Comparison of ENCODE assay signal across 8 cellular contexts in genomic region chr15:76310470-76311070, GRCh38. TPM values are rescaled to one million over a fixed set of nuclear protein-coding genes. Genes with fewer than 3 reads are reported as not detected.
A peak's percentile ranks its signal among the peaks of the same experiment; 100 is the strongest.
DNase-seq lines count a peak whose midpoint lies in the region; ATAC-seq and TF ChIP-seq lines count a peak whose summit lies in the region.

No MANE protein-coding gene starts in this region.

- intact Hi-C loops in adrenal gland (cut with DNase I): no loop called here

- peaks cover 57% of the 10 kb centered on the region for H3K79me2 ChIP-seq in Loucy (ENCODE audit: insufficient read depth, low read length)
- H3K79me2 ChIP-seq in smooth muscle cell (ENCODE audit: low read depth): peaks cover 50% of the 10 kb centered on the region

- H3K4me1 ChIP-seq in Loucy (ENCODE audit: insufficient read depth, low read length, poor library complexity, severe bottlenecking) (peaks cover 55% of the 10 kb centered on the region), adrenal gland (replicated peaks in 1 of 2) (peaks cover 12 to 34% of the 10 kb centered on the region in 2 donors), iPS DF 6.9 (ENCODE audit: control insufficient read depth, insufficient read depth, low read length) (no peaks in the 10 kb centered on the region; the same call in 1 of the 2 replicates), smooth muscle cell (ENCODE audit: low read depth) (peaks cover 7% of the 10 kb centered on the region)

- peaks cover 47% of the 10 kb centered on the region for H4K20me1 ChIP-seq in Loucy (ENCODE audit: insufficient read depth, low read length, poor library complexity, severe bottlenecking)
- H4K20me1 ChIP-seq in smooth muscle cell (ENCODE audit: low read depth): peaks cover 47% of the 10 kb centered on the region

- no peaks in the 10 kb centered on the region for H3K27me3 ChIP-seq in Loucy (ENCODE audit: insufficient read depth, low read length, poor library complexity, severe bottlenecking)
- no peaks in the 10 kb centered on the region for H3K27me3 ChIP-seq in adrenal gland
- no peaks in the 10 kb centered on the region for H3K27me3 ChIP-seq in iPS DF 6.9 (ENCODE audit: control insufficient read depth, insufficient read depth, low read length)
- H3K27me3 ChIP-seq in smooth muscle cell (ENCODE audit: low read depth): no peaks in the 10 kb centered on the region

- TF ChIP-seq CTCF in C4-2B (conservative IDR thresholded peaks at IDR 0.05) (no peak), Loucy (conservative IDR thresholded peaks at IDR 0.05; ENCODE audit: low read length) (no peak), adrenal gland (IDR thresholded peaks at IDR 0.05) (no peak), smooth muscle cell (IDR thresholded peaks at IDR 0.05; ENCODE audit: borderline replicate concordance, insufficient read depth, poor library complexity, severe bottlenecking) (no peak)

- H3F3A ChIP-seq in Loucy (ENCODE audit: low read depth): 0 out of 2 replicates have a peak, but pooled peaks cover 2% of the 10 kb centered on the region
- no peaks in the 10 kb centered on the region for H3F3A ChIP-seq in smooth muscle cell (ENCODE audit: low read depth)

- H3K27ac ChIP-seq in C4-2B: peak overlapping the region; percentile 98
- peak overlapping the region; percentile 67 to 97 (median 91) for H3K27ac ChIP-seq in adrenal gland
- no peak overlapping the region for H3K27ac ChIP-seq in iPS DF 6.9 (ENCODE audit: low read length)
- peak overlapping the region; percentile 77 for H3K27ac ChIP-seq in smooth muscle cell (ENCODE audit: low read depth)

- WGBS in adrenal gland, 4 donors: 0 to 2% (median 1%) methylated on average over 5 to 16 of the region's 16 CpGs
- no CpG with 5 or more reads among the region's 16 CpGs for WGBS in iPS DF 6.9 (ENCODE audit: insufficient coverage, insufficient read length)
- WGBS in smooth muscle cell (ENCODE audit: low lambda C conversion rate): 4% methylated on average over 16 of the region's 16 CpGs

- H3K4me2 ChIP-seq in Loucy (ENCODE audit: low read depth, low read length, poor library complexity, severe bottlenecking) (peak overlapping the region; percentile 98), smooth muscle cell (peak overlapping the region; percentile 91)

- H3K9ac ChIP-seq in Loucy (ENCODE audit: low read depth, low read length, poor library complexity, severe bottlenecking) (peak overlapping the region; percentile 96), smooth muscle cell (ENCODE audit: low read depth) (peak overlapping the region; percentile 88)

- no peaks in the 10 kb centered on the region for H3K9me3 ChIP-seq in Loucy (ENCODE audit: insufficient read depth, low read depth, low read length)
- no peaks in the 10 kb centered on the region for H3K9me3 ChIP-seq in adrenal gland (replicated peaks in 1 of 3)
- no peaks in the 10 kb centered on the region for H3K9me3 ChIP-seq in iPS DF 6.9 (ENCODE audit: control insufficient read depth, insufficient read depth, low read length)
- H3K9me3 ChIP-seq in smooth muscle cell (replicated peaks; ENCODE audit: low read depth): no peaks in the 10 kb centered on the region

- TF ChIP-seq POLR2A in adrenal gland (IDR thresholded peaks at IDR 0.05): no peak

- DNase-seq in adrenal gland (peak in 5 of 7 donors; percentile 21 to 55 (median 32)), iPS DF 6.9 (ENCODE audit: low read depth, low spot score) (no peak), smooth muscle cell (lab: John Stamatoyannopoulos, UW; ENCODE audit: unreplicated experiment) (no peak), NCI-H446 (lab: John Stamatoyannopoulos, UW) (no peak), HuH-7.5 (ENCODE audit: low spot score) (no peak)

- H2AFZ ChIP-seq in Loucy (ENCODE audit: low read length) (peak overlapping the region; percentile 78), smooth muscle cell (ENCODE audit: low read depth) (peak overlapping the region; percentile 87)

- no peaks in the 10 kb centered on the region for H3K9me2 ChIP-seq in Loucy (replicated peaks; ENCODE audit: low read depth, low read length)

- H3K4me3 ChIP-seq in Loucy (ENCODE audit: low read length, poor library complexity, severe bottlenecking) (peak overlapping the region; percentile 97), adrenal gland (peak overlapping the region; percentile 49 to 95 (median 78)), iPS DF 6.9 (ENCODE audit: low read length) (peak overlapping the region; percentile 95), smooth muscle cell (peak overlapping the region; percentile 74)

- ATAC-seq in GM21360 (IDR thresholded peaks at IDR 0.05; ENCODE audit: unreplicated experiment): peak; percentile 4

- H3K36me3 ChIP-seq in Loucy (ENCODE audit: insufficient read depth, low read length): no peaks in the 10 kb centered on the region
- no peaks in the 10 kb centered on the region for H3K36me3 ChIP-seq in adrenal gland (replicated peaks in 1 of 2)
- H3K36me3 ChIP-seq in iPS DF 6.9 (ENCODE audit: control insufficient read depth, insufficient read depth, low read length): no peaks in the 10 kb centered on the region
- H3K36me3 ChIP-seq in smooth muscle cell (ENCODE audit: low read depth): no peaks in the 10 kb centered on the region

RNA-seq across cellular contexts. Expression of gene ETFA, which starts 0.7 kb away (rescaled TPM):
- total RNA-seq in adrenal gland: 100 to 1,000 TPM; 124 to 331 (median 187) TPM
- polyA plus RNA-seq in adrenal gland: 100 to 1,000 TPM in 1 of 3 donors, 10 to 100 TPM in 2; 50.0 to 339 (median 69.8) TPM
- 79.4 and 98.0 TPM in 2 replicates for total RNA-seq in smooth muscle cell
- polyA plus RNA-seq in smooth muscle cell: 110 and 119 TPM in 2 replicates

RNA-seq across cellular contexts. Expression of gene ISL2, which starts 26.0 kb away (rescaled TPM):
- total RNA-seq in adrenal gland (under 1 TPM in 1 of 8 donors, not detected in 7; 0.11 TPM), smooth muscle cell (0.22 and 0.45 TPM in 2 replicates)
- polyA plus RNA-seq in adrenal gland (under 1 TPM in 1 of 3 donors, not detected in 2; 0.03 TPM), smooth muscle cell (0.35 TPM in 1 of 2 replicates, not detected in the other)

Comparison
In these comparisons a context has a peak if more than half of its experiments do, and no peak if none do; other contexts are left out.
1. DNase-seq: peak in adrenal gland (5 of 7); none in iPS DF 6.9 (single experiment), smooth muscle cell (single experiment), NCI-H446 (0 of 2) and HuH-7.5 (single experiment).
2. Peak in every context shown above with its lines, with median percentiles within 50 percentile points of each other: H3K4me3 ChIP-seq.